20 cellular contexts compared by ENCODE assay signal in the genomic region with DNA sequence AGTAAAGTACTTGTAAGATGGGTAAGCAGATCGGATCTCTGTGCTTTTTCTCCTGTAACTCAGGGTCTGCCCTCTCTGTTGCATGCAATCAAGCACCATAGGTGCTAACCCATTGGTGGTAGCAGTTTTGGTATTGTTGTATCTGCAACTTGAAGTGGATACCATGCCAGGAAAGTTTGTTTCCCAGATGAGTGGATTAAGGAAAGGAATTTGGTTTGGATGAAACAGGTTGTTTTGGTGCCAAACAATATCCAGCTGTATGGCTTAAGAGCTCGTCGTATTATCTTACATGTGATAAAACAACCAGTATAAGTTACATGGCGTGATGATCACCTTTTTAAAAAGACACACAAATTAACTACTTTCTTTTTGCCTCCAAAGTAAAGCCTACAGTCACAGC.
DNase-seq lines count a peak whose midpoint lies in the region; ATAC-seq, FAIRE-seq and TF ChIP-seq lines count a peak whose summit lies in the region.
"Had no signal": no experiment of that assay in that cellular context is flagged by ENCODE, and none has a peak within 500 bp of the region (broad histone marks: within the 10 kb centered on the region; RNA-seq: fewer than 3 reads in every experiment).

No MANE protein-coding gene starts in this region.

- no peak overlapping the region for H4K5ac ChIP-seq in IMR-90 (ENCODE audit: low read depth, low read length)

- peak overlapping the region; percentile 60 for H3K27ac Mint-ChIP-seq in mesothelial cell of epicardium
- H3K27ac Mint-ChIP-seq: CD4-positive, CD25-positive, alpha-beta regulatory T cell had no signal

- H3K18ac ChIP-seq in IMR-90 (ENCODE audit: low read depth, low read length) = no peak overlapping the region

- H3K4me3 Mint-ChIP-seq in mesothelial cell of epicardium = no peak overlapping the region
- H3K4me3 Mint-ChIP-seq: CD4-positive, CD25-positive, alpha-beta regulatory T cell had no signal

- H3K9me3 Mint-ChIP-seq in mesothelial cell of epicardium = no peaks in the 10 kb centered on the region

- no peak overlapping the region for H3K4me3 ChIP-seq in IMR-90 (ENCODE audit: insufficient read depth, low read depth, low read length)
- H3K4me3 ChIP-seq in bronchial epithelial cell (ENCODE audit: low read depth, low read length) = no peak overlapping the region
- H3K4me3 ChIP-seq: K562 had no signal

- H2AK9ac ChIP-seq in IMR-90 (replicated peaks; ENCODE audit: low read depth, low read length, poor library complexity) = no peak overlapping the region

- ATAC-seq in IMR-90 (ENCODE audit: low read depth) = no peak
- no peak for ATAC-seq in HG03571 (IDR thresholded peaks at IDR 0.05; ENCODE audit: unreplicated experiment)
- no peak for ATAC-seq in HG03432 (IDR thresholded peaks at IDR 0.05; ENCODE audit: unreplicated experiment)
- ATAC-seq in GM21529 (IDR thresholded peaks at IDR 0.05; ENCODE audit: unreplicated experiment) = no peak
- ATAC-seq: K562, PC-3 had no signal

- peak; percentile 28 for FAIRE-seq in bronchial epithelial cell (lab: Jason Lieb, UNC)
- FAIRE-seq: G401.6, K562 had no signal

- H3K9ac ChIP-seq in IMR-90 (ENCODE audit: low read depth, low read length) = no peak overlapping the region

- no peak overlapping the region for H2AK5ac ChIP-seq in IMR-90 (ENCODE audit: low read depth, low read length)

- TF ChIP-seq POLR2A in IMR-90 (IDR thresholded peaks at IDR 0.05; ENCODE audit: low read depth, low read length) = no peak

- H2BK5ac ChIP-seq in IMR-90 (ENCODE audit: low read depth, low read length, poor library complexity, severe bottlenecking) = no peak overlapping the region

- POLR2A ChIA-PET in IMR-90 (lab: Charles Lee; ENCODE audit: unreplicated experiment) = no interaction called here

- no peak overlapping the region for H3K4me2 ChIP-seq in IMR-90 (ENCODE audit: low read depth, low read length)

- dilution Hi-C loops in IMR-90 (cut with HindIII; ENCODE audit: low sequenced_read_pairs, unreplicated experiment) = no loop called here

- H3K79me1 ChIP-seq in IMR-90 (ENCODE audit: low read depth in 1 of 2, low read length in 2 of 2) = no peaks in the 10 kb centered on the region

- H3K36me3 Mint-ChIP-seq in mesothelial cell of epicardium = no peaks in the 10 kb centered on the region
- H3K36me3 Mint-ChIP-seq: CD4-positive, CD25-positive, alpha-beta regulatory T cell had no signal

- H2BK120ac ChIP-seq in IMR-90 (ENCODE audit: low read depth, low read length) = no peak overlapping the region

- no CpG with 5 or more reads among the region's 4 CpGs for WGBS in IMR-90 (ENCODE audit: extremely low coverage in 2 of 2, insufficient read length in 1 of 2), 2 experiments

- H3K27me3 Mint-ChIP-seq in mesothelial cell of epicardium (ENCODE audit: low read depth) = no peaks in the 10 kb centered on the region
- H3K27me3 Mint-ChIP-seq: CD4-positive, CD25-positive, alpha-beta regulatory T cell had no signal

- in situ Hi-C loops in IMR-90 (cut with MboI; ENCODE audit: low sequenced_read_pairs) = no loop called here

- no peaks in the 10 kb centered on the region for H3K9me3 ChIP-seq in IMR-90 (ENCODE audit: control insufficient read depth, insufficient read depth, low read length)
- H3K9me3 ChIP-seq: BE2C had no signal

- peaks cover 7% of the 10 kb centered on the region; the same call in 1 of the 2 replicates for H3K4me1 ChIP-seq in IMR-90 (ENCODE audit: control insufficient read depth, insufficient read depth, low read length)

- H3K27ac ChIP-seq in IMR-90 (ENCODE audit: insufficient read depth, low read length) = no peak overlapping the region
- H3K27ac ChIP-seq: RWPE1 had no signal

- TF ChIP-seq RAD21 in IMR-90 (IDR thresholded peaks at IDR 0.05; ENCODE audit: low read length) = no peak

- no TSS peak for BruUV-seq in IMR-90 (replicated peaks; lab: Mats Ljungman, UMichigan)

- no peak overlapping the region for H4K8ac ChIP-seq in IMR-90 (ENCODE audit: low read depth in 2 of 2, low read length in 2 of 2)

- H2BK15ac ChIP-seq in IMR-90 (ENCODE audit: low read depth, low read length) = 0 out of 3 replicates have a peak overlapping the region, but pooled peaks have one; percentile 49

- no peak overlapping the region for H3K23ac ChIP-seq in IMR-90 (ENCODE audit: low read depth, low read length)

- H3K9me1 ChIP-seq in IMR-90 (ENCODE audit: insufficient read depth, low read length) = no peaks in the 10 kb centered on the region

- H2BK20ac ChIP-seq in IMR-90 (ENCODE audit: low read depth, low read length) = peak overlapping the region; percentile 45; the same call in 1 of the 2 replicates

- no peak overlapping the region for H3K14ac ChIP-seq in IMR-90 (replicated peaks; ENCODE audit: low read depth, low read length)

- no peaks in the 10 kb centered on the region for H3K27me3 ChIP-seq in IMR-90 (ENCODE audit: control insufficient read depth, insufficient read depth, low read length)
- H3K27me3 ChIP-seq in bronchial epithelial cell (ENCODE audit: control insufficient read depth, insufficient read depth, low read length) = no peaks in the 10 kb centered on the region
- H3K27me3 ChIP-seq: BE2C had no signal

- DNase-seq in IMR-90 (no peak), bronchial epithelial cell (ENCODE audit: low read depth) (no peak), mesothelial cell of epicardium (ENCODE audit: low spot score in 2 of 2, unreplicated experiment in 2 of 2) (no peak), NCI-H345 treated with DMSO at 0.1 percent for 48 hours (lab: John Stamatoyannopoulos, UW; ENCODE audit: unreplicated experiment) (no peak)
- DNase-seq: BE2C; CD4-positive, CD25-positive, alpha-beta regulatory T cell; COR-L47; HCEC 1CT; MV-4-11; NCI-H1694 treated with DMSO at 0.1 percent for 48 hours; NCI-H226; NCI-H524 treated with DMSO at 0.1 percent for 48 hours; PC-3; SIG-M5 had no signal

- H3K4ac ChIP-seq in IMR-90 (ENCODE audit: low read depth, low read length) = no peak overlapping the region

- H3K56ac ChIP-seq in IMR-90 (ENCODE audit: extremely low read depth, insufficient read depth, low read length) = no peak overlapping the region

- H4K20me1 ChIP-seq in IMR-90 (ENCODE audit: insufficient read depth, low read length) = no peaks in the 10 kb centered on the region

- H2AFZ ChIP-seq in IMR-90 (replicated peaks; ENCODE audit: low read length, poor library complexity) = no peak overlapping the region

- H4K91ac ChIP-seq in IMR-90 (ENCODE audit: insufficient read depth, low read depth, low read length) = no peak overlapping the region

- TF ChIP-seq CTCF in IMR-90 (conservative IDR thresholded peaks at IDR 0.05; ENCODE audit: low read depth, low read length) (no peak), bronchial epithelial cell (IDR thresholded peaks at IDR 0.05; ENCODE audit: insufficient read depth, low read length, severe bottlenecking) (no peak), mesothelial cell of epicardium (IDR thresholded peaks at IDR 0.05; ENCODE audit: unreplicated experiment) (no peak)

- H3K4me1 Mint-ChIP-seq in mesothelial cell of epicardium = peaks cover 50% of the 10 kb centered on the region
- H3K4me1 Mint-ChIP-seq: CD4-positive, CD25-positive, alpha-beta regulatory T cell had no signal

- CTCF ChIA-PET in IMR-90 (lab: Yijun Ruan, JAX) = interaction anchor here (2.1 kb wide), 1 partner anchor 15 kb away, joined by 5 read pairs; no protein-coding TSS in a partner anchor

- H3K36me3 ChIP-seq in IMR-90 (ENCODE audit: control insufficient read depth, insufficient read depth, low read length) = no peaks in the 10 kb centered on the region
- H3K36me3 ChIP-seq in bronchial epithelial cell (ENCODE audit: control insufficient read depth, insufficient read depth, low read length) = no peaks in the 10 kb centered on the region
- H3K36me3 ChIP-seq: BE2C had no signal

- intact Hi-C loops in IMR-90 (cut with micrococcal nuclease) = no loop called here

TF ChIP-seq in IMR-90, 13 proteins besides CTCF, POLR2A, EP300 and RAD21:
- TF ChIP-seq, protein P1, sequence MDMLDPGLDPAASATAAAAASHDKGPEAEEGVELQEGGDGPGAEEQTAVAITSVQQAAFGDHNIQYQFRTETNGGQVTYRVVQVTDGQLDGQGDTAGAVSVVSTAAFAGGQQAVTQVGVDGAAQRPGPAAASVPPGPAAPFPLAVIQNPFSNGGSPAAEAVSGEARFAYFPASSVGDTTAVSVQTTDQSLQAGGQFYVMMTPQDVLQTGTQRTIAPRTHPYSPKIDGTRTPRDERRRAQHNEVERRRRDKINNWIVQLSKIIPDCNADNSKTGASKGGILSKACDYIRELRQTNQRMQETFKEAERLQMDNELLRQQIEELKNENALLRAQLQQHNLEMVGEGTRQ (IDR thresholded peaks at IDR 0.05; ENCODE audit: low read depth, low read length) = no peak
- TF ChIP-seq MXI1 (IDR thresholded peaks at IDR 0.05; ENCODE audit: borderline replicate concordance, low read depth, low read length) = no peak
- TF ChIP-seq NFE2L2 (IDR thresholded peaks at IDR 0.05; ENCODE audit: low read depth, low read length) = no peak
- TF ChIP-seq BHLHE40 (IDR thresholded peaks at IDR 0.05; ENCODE audit: low read depth, low read length) = no peak
- TF ChIP-seq SMC3 (IDR thresholded peaks at IDR 0.05; ENCODE audit: low read depth, low read length) = no peak
